In genomic region chr3:177751770-177752169, GRCh38 we compare ENCODE assay signal across 19 cellular contexts.
A peak's percentile ranks its signal among the peaks of the same experiment; 100 is the strongest.
DNase-seq lines count a peak whose midpoint lies in the region; ATAC-seq and TF ChIP-seq lines count a peak whose summit lies in the region.
"Had no signal": no experiment of that assay in that cellular context is flagged by ENCODE, and none has a peak within 500 bp of the region (broad histone marks: within the 10 kb centered on the region; RNA-seq: fewer than 3 reads in every experiment).

No MANE protein-coding gene starts in this region.

- TF ChIP-seq CTCF in psoas muscle (IDR thresholded peaks at IDR 0.05) (no peak), brain microvascular endothelial cell (IDR thresholded peaks at IDR 0.05; ENCODE audit: low read depth, low read length, missing control alignments) (no peak)

- peak; percentile 65 for ATAC-seq in GM19035 (IDR thresholded peaks at IDR 0.05; ENCODE audit: unreplicated experiment)
- ATAC-seq in HG02759 (IDR thresholded peaks at IDR 0.05; ENCODE audit: unreplicated experiment): peak; percentile 66
- peak; percentile 35 to 78 (median 72) for ATAC-seq in psoas muscle
- ATAC-seq: esophagus mucosa, left lung, T-helper 17 cell had no signal

- in situ Hi-C loops in brain microvascular endothelial cell (cut with HindIII; ENCODE audit: low pct_ligation_motif_present, low sequenced_read_pairs): no loop called here

- DNase-seq in NCI-H345 treated with DMSO at 0.1 percent for 48 hours (lab: John Stamatoyannopoulos, UW; ENCODE audit: unreplicated experiment) (peak; percentile 46), psoas muscle (peak; percentile 18 to 69), brain microvascular endothelial cell (no peak), DMS114 treated with DMSO at 0.1 percent for 48 hours (lab: John Stamatoyannopoulos, UW; ENCODE audit: unreplicated experiment) (no peak), ureter (ENCODE audit: low spot score) (no peak), occipital lobe (lab: John Stamatoyannopoulos, UW) (no peak)
- DNase-seq: Calu3; left lung; NCI-H446 treated with DMSO at 0.1 percent for 48 hours; ovary; SHP77 treated with DMSO at 0.1 percent for 48 hours; stimulated activated CD4-positive, alpha-beta T cell treated with anti-CD3 and anti-CD28 coated beads, Interleukin-4, amount 100 ng/mL, for 4 hours; stimulated activated CD8-positive, alpha-beta memory T cell treated with anti-CD3 and anti-CD28 coated beads, Interleukin-4, amount 100 ng/mL, for 48 hours; T-helper 17 cell; testis had no signal

- peaks cover 22% of the 10 kb centered on the region for H3K4me1 ChIP-seq in psoas muscle

- H3K27ac ChIP-seq in psoas muscle: no peak overlapping the region
- H3K27ac ChIP-seq in brain microvascular endothelial cell: no peak overlapping the region
- H3K27ac ChIP-seq: left lung, ovary, skin epidermis, testis had no signal

- 15 to 24% (median 15%) methylated on average over 4 of the region's 4 CpGs for WGBS in psoas muscle, 3 donors

- intact Hi-C loops in psoas muscle (cut with DNase I): no loop called here

- H3K4me3 ChIP-seq in psoas muscle (no peak overlapping the region), brain microvascular endothelial cell (ENCODE audit: low read depth, low read length) (no peak overlapping the region)
- H3K4me3 ChIP-seq: left lung, ovary, skin epidermis, testis had no signal

- no peaks in the 10 kb centered on the region for H3K27me3 ChIP-seq in psoas muscle (ENCODE audit: insufficient read depth in 3 of 3, low read length in 2 of 3)
- no peaks in the 10 kb centered on the region for H3K27me3 ChIP-seq in brain microvascular endothelial cell (replicated peaks)
- H3K27me3 ChIP-seq: left lung, ovary, testis had no signal

- H3K36me3 ChIP-seq in psoas muscle (ENCODE audit: insufficient read depth in 1 of 2, low read depth in 1 of 2): no peaks in the 10 kb centered on the region
- H3K36me3 ChIP-seq in brain microvascular endothelial cell (replicated peaks): no peaks in the 10 kb centered on the region
- H3K36me3 ChIP-seq: left lung, ovary had no signal

- no peaks in the 10 kb centered on the region for H3K9me3 ChIP-seq in psoas muscle
- H3K9me3 ChIP-seq: left lung, ovary, testis had no signal

Comparison
In these comparisons a context has a peak if more than half of its experiments do, and no peak if none do; other contexts are left out.
1. DNase-seq: peak in NCI-H345 treated with DMSO at 0.1 percent for 48 hours (single experiment) and psoas muscle (2 of 2); none in brain microvascular endothelial cell (single experiment), DMS114 treated with DMSO at 0.1 percent for 48 hours (single experiment), ureter (single experiment) and occipital lobe (single experiment).
2. Peak in every context shown above with its lines, with median percentiles within 50 percentile points of each other: ATAC-seq.